Comparison of ENCODE assay signal across 20 cellular contexts in the genomic region with DNA sequence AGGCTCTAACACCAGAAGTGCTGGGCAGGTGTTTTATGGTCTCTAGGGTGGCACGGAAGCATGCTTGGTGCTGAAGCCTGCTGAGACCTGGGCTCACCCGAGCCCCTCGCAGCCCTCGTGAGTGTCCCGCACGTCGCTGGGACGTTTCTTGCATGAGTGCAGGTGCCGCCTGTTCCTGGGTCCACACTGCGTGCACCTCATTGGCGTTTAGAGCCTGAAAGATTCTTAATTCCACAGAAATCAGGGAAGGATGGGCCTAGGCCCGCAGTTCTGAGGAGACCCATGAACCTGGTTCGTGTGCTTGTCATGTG.
"Had no signal": no experiment of that assay in that cellular context is flagged by ENCODE, and none has a peak within 500 bp of the region (broad histone marks: within the 10 kb centered on the region; RNA-seq: fewer than 3 reads in every experiment).

No MANE protein-coding gene starts in this region.

- H3K9me3 ChIP-seq: esophagus squamous epithelium, gastroesophageal sphincter, ovary, prostate gland, suprapubic skin, tibial artery, upper lobe of left lung, uterus had no signal

- H3K4me3 ChIP-seq: esophagus squamous epithelium, gastroesophageal sphincter, ovary, prostate gland, skin epidermis, suprapubic skin, tibial artery, upper lobe of left lung, uterus had no signal

- ATAC-seq: gastroesophageal sphincter; naive thymus-derived CD4-positive, alpha-beta T cell; sciatic nerve had no signal

- FAIRE-seq: colon had no signal

- H3K27me3 ChIP-seq: esophagus squamous epithelium, gastroesophageal sphincter, ovary, suprapubic skin, tibial artery, upper lobe of left lung, uterus had no signal

- H3K4me1 ChIP-seq: gastroesophageal sphincter, prostate gland, suprapubic skin, tibial artery, upper lobe of left lung, uterus had no signal

- DNase-seq: dermis blood vessel endothelial cell; esophagus squamous epithelium; foreskin fibroblast; glutamatergic neuron; mammary epithelial cell; naive thymus-derived CD4-positive, alpha-beta T cell; nephron progenitor cell; ovary; retina; stimulated activated CD4-positive, alpha-beta T cell treated with anti-CD3 and anti-CD28 coated beads, Interleukin-2, amount 100 ng/mL, for 24 hours; stimulated activated naive CD4-positive, alpha-beta T cell treated with Interleukin-2 at 50 U/mL for 16 hours; tibial artery; upper lobe of left lung; uterus had no signal

- H3K27ac ChIP-seq: esophagus squamous epithelium, gastroesophageal sphincter, ovary, prostate gland, skin epidermis, suprapubic skin, tibial artery, upper lobe of left lung, uterus had no signal

- H3K36me3 ChIP-seq: ovary, prostate gland, uterus had no signal
